20 cellular contexts compared by ENCODE assay signal in genomic region chr11:20260307-20260706, GRCh38.
DNase-seq lines count a peak whose midpoint lies in the region; ATAC-seq, FAIRE-seq and TF ChIP-seq lines count a peak whose summit lies in the region.
"Had no signal": no experiment of that assay in that cellular context is flagged by ENCODE, and none has a peak within 500 bp of the region (broad histone marks: within the 10 kb centered on the region; RNA-seq: fewer than 3 reads in every experiment).

No MANE protein-coding gene starts in this region.

- 14% methylated on average over 1 of the region's 2 CpGs for WGBS in K562 (ENCODE audit: insufficient coverage, low coverage, missing lambda C conversion rate)

- DNase-seq in DMS 273 (lab: John Stamatoyannopoulos, UW; ENCODE audit: unreplicated experiment) (peak; percentile 3), DMS 273 treated with DMSO at 0.1 percent for 48 hours (lab: John Stamatoyannopoulos, UW) (no peak), NCI-H69 (lab: John Stamatoyannopoulos, UW) (peak; percentile 48), K562 (ENCODE audit: extremely low read depth in 1 of 4, low spot score in 3 of 4) (no peak)
- no peak for DNase-seq in activated CD8-positive, alpha-beta memory T cell treated with anti-CD3 and anti-CD28 coated beads, Interleukin-2, amount 50 U/mL, for 48 hours
- DNase-seq: AML-193; Caco-2; Calu3; CD4-positive, alpha-beta T cell; CD8-positive, alpha-beta T cell; DMS79 treated with DMSO at 0.1 percent for 48 hours; GF-D8 had no signal

- H3K27ac ChIP-seq in K562 (ENCODE audit: extremely low read depth, low read depth, low read length), result no peak overlapping the region
- H3K27ac ChIP-seq: 22Rv1; A549; BLaER1 treated with 17β-estradiol and CSF1 and Interleukin-3, amounts not matched to agents 10 nM and 100 nM; C4-2B had no signal

- H3K36me3 ChIP-seq in K562 (ENCODE audit: control insufficient read depth, insufficient read depth, low read length), result no peaks in the 10 kb centered on the region
- H3K36me3 ChIP-seq: BLaER1 treated with 17β-estradiol and CSF1 and Interleukin-3, amounts not matched to agents 10 nM and 100 nM had no signal

- ATAC-seq in K562, result no peak
- ATAC-seq: A549; CD8-positive, alpha-beta T cell had no signal

- no peaks in the 10 kb centered on the region; the same call in 1 of the 2 replicates for H4K20me1 ChIP-seq in K562 (replicated peaks; ENCODE audit: control insufficient read depth, insufficient read depth, low read length)
- H4K20me1 ChIP-seq: BLaER1 treated with 17β-estradiol and CSF1 and Interleukin-3, amounts not matched to agents 10 nM and 100 nM had no signal

- no peaks in the 10 kb centered on the region for H3K9me3 ChIP-seq in K562 (replicated peaks; ENCODE audit: control insufficient read depth, insufficient read depth, low read depth, low read length)
- H3K9me3 ChIP-seq: A549; BLaER1 treated with 17β-estradiol and CSF1 and Interleukin-3, amounts not matched to agents 10 nM and 100 nM; Caco-2 had no signal

- CTCF ChIA-PET in K562 (lab: Yijun Ruan, JAX; ENCODE audit: low intra/inter-chr PET ratio), result no interaction called here

- H3K27me3 ChIP-seq in K562 (ENCODE audit: control insufficient read depth in 2 of 2, insufficient read depth in 2 of 2, low read length in 2 of 2), result no peaks in the 10 kb centered on the region
- H3K27me3 ChIP-seq: BLaER1 treated with 17β-estradiol and CSF1 and Interleukin-3, amounts not matched to agents 10 nM and 100 nM had no signal

- no peak for TF ChIP-seq CTCF in K562 (IDR thresholded peaks at IDR 0.05 in 2 of 3, conservative IDR thresholded peaks at IDR 0.05 in 1 of 3; ENCODE audit: insufficient read depth in 2 of 3, low read depth in 1 of 3, low read length in 3 of 3)

- POLR2A ChIA-PET in K562 (lab: Yijun Ruan, JAX), result interaction anchor here (1.0 to 1.3 kb wide), 2 partner anchors 12 to 20 kb away, joined by 3 to 4 read pairs; no protein-coding TSS in a partner anchor

- H2AFZ ChIP-seq in K562 (ENCODE audit: low read depth, low read length), result no peak overlapping the region

- no TSS peak for BruUV-seq in K562 (replicated peaks; lab: Mats Ljungman, UMichigan)

- no peak overlapping the region for H3K4me3 ChIP-seq in K562
- H3K4me3 ChIP-seq: A549; BLaER1 treated with 17β-estradiol and CSF1 and Interleukin-3, amounts not matched to agents 10 nM and 100 nM had no signal

- H3K4me1 ChIP-seq in K562 (replicated peaks in 1 of 2; ENCODE audit: control insufficient read depth in 2 of 2, insufficient read depth in 2 of 2, low read length in 2 of 2), result no peaks in the 10 kb centered on the region
- H3K4me1 ChIP-seq: A549; BLaER1 treated with 17β-estradiol and CSF1 and Interleukin-3, amounts not matched to agents 10 nM and 100 nM; Caco-2 had no signal

- no peak for TF ChIP-seq RAD21 in K562 (CRISPR knock-in tag; conservative IDR thresholded peaks at IDR 0.05 in 1 of 2, IDR thresholded peaks at IDR 0.05 in 1 of 2)

- no peak overlapping the region for H3K9ac ChIP-seq in K562 (ENCODE audit: insufficient read depth in 1 of 2, low read depth in 2 of 2, low read length in 2 of 2)
- H3K9ac ChIP-seq: BLaER1 treated with 17β-estradiol and CSF1 and Interleukin-3, amounts not matched to agents 10 nM and 100 nM had no signal

- TF ChIP-seq POLR2A in K562 (conservative IDR thresholded peaks at IDR 0.05), result no peak

- intact Hi-C loops in K562 (cut with micrococcal nuclease), result no loop called here

- no peaks in the 10 kb centered on the region for H3K9me1 ChIP-seq in K562 (ENCODE audit: control insufficient read depth, insufficient read depth, low read length)

- TF ChIP-seq EP300 in K562 (IDR thresholded peaks at IDR 0.05; ENCODE audit: low read length), result no peak

- in situ Hi-C loops in K562 (cut with MboI), result no loop called here

- FAIRE-seq in K562 (lab: Jason Lieb, UNC), result no peak
- FAIRE-seq: A549, D721Med, G401.6, GM12891, GM19239 had no signal

- no peak overlapping the region for H3K4me2 ChIP-seq in K562 (ENCODE audit: insufficient read depth, low read length)
- H3K4me2 ChIP-seq: A549; BLaER1 treated with 17β-estradiol and CSF1 and Interleukin-3, amounts not matched to agents 10 nM and 100 nM had no signal

- H3K79me2 ChIP-seq in K562 (ENCODE audit: control insufficient read depth, insufficient read depth, low read length), result no peaks in the 10 kb centered on the region

TF ChIP-seq in K562, 482 proteins besides CTCF, POLR2A, EP300 and RAD21:
- no peak for TF ChIP-seq ZNF354B (CRISPR knock-in tag; IDR thresholded peaks at IDR 0.05)
- peak; percentile 65; the same call in 1 of the 2 replicates for TF ChIP-seq NFIC (IDR thresholded peaks at IDR 0.05)

Comparison
In these comparisons a context has a peak if more than half of its experiments do, and no peak if none do; other contexts are left out.
1. DNase-seq: peak in DMS 273 (single experiment) and NCI-H69 (single experiment); none in DMS 273 treated with DMSO at 0.1 percent for 48 hours (single experiment), K562 (0 of 4) and activated CD8-positive, alpha-beta memory T cell treated with anti-CD3 and anti-CD28 coated beads, Interleukin-2, amount 50 U/mL, for 48 hours (single experiment).